Comparison of ENCODE assay signal across 9 cellular contexts in genomic region chr6:154410215-154410614, GRCh38. TPM values are rescaled to one million over a fixed set of nuclear protein-coding genes. Genes with fewer than 3 reads are reported as not detected.
DNase-seq lines count a peak whose midpoint lies in the region; TF ChIP-seq lines count a peak whose summit lies in the region.
"Had no signal": no experiment of that assay in that cellular context is flagged by ENCODE, and none has a peak within 500 bp of the region (broad histone marks: within the 10 kb centered on the region; RNA-seq: fewer than 3 reads in every experiment).

No MANE protein-coding gene starts in this region.

- DNase-seq in HFFc6 (no peak), MCF 10A (ENCODE audit: unreplicated experiment) (no peak), left kidney (ENCODE audit: low read depth, low spot score) (peak; percentile 55), superior temporal gyrus (ENCODE audit: extremely low spot score) (no peak), SW 1271 (lab: John Stamatoyannopoulos, UW) (no peak), erythroblast (lab: John Stamatoyannopoulos, UW) (no peak), foreskin fibroblast (no peak)

- intact Hi-C loops in MCF 10A (cut with micrococcal nuclease) = no loop called here

- peak overlapping the region; percentile 57 to 66 for H3K9ac ChIP-seq in stomach smooth muscle (ENCODE audit: low read length in 2 of 2)

- H3K4me1 Mint-ChIP-seq in HFFc6 (ENCODE audit: low read depth) (peaks cover 74% of the 10 kb centered on the region), MCF 10A (ENCODE audit: insufficient read depth, unreplicated experiment) (peaks cover 19% of the 10 kb centered on the region)

- H3K27ac Mint-ChIP-seq in HFFc6 = peak overlapping the region; percentile 94
- H3K27ac Mint-ChIP-seq in MCF 10A (ENCODE audit: low read depth, unreplicated experiment) = peak overlapping the region; percentile 31

- TF ChIP-seq CTCF in HFFc6 (IDR thresholded peaks at IDR 0.05) (no peak), MCF 10A (IDR thresholded peaks at IDR 0.05; ENCODE audit: unreplicated experiment) (no peak), foreskin fibroblast (IDR thresholded peaks at IDR 0.05; ENCODE audit: low read depth, low read length) (no peak)

- H3K36me3 Mint-ChIP-seq in HFFc6 (ENCODE audit: low read depth) = peaks cover 34% of the 10 kb centered on the region
- H3K36me3 Mint-ChIP-seq in MCF 10A (ENCODE audit: insufficient read depth, unreplicated experiment) = peaks cover 8% of the 10 kb centered on the region

- peak overlapping the region; percentile 82 for H3K27ac ChIP-seq in stomach smooth muscle (ENCODE audit: low read length)
- H3K27ac ChIP-seq: neutrophil had no signal

- no peaks in the 10 kb centered on the region for H3K27me3 ChIP-seq in stomach smooth muscle (ENCODE audit: control insufficient read depth in 1 of 2, insufficient read depth in 2 of 2, low read length in 2 of 2)
- H3K27me3 ChIP-seq: neutrophil had no signal

- H3K27me3 Mint-ChIP-seq in HFFc6 (ENCODE audit: insufficient read depth) = 0 out of 2 replicates have a peak, but pooled peaks cover 2% of the 10 kb centered on the region
- H3K27me3 Mint-ChIP-seq in MCF 10A (ENCODE audit: insufficient read depth, unreplicated experiment) = no peaks in the 10 kb centered on the region

- peaks cover 12 to 13% of the 10 kb centered on the region in 2 donors for H3K36me3 ChIP-seq in stomach smooth muscle (ENCODE audit: control insufficient read depth in 2 of 2, insufficient read depth in 2 of 2, low read length in 2 of 2)
- H3K36me3 ChIP-seq: neutrophil had no signal

- H3K9me3 ChIP-seq in stomach smooth muscle (ENCODE audit: control insufficient read depth in 2 of 2, low read length in 2 of 2) = no peaks in the 10 kb centered on the region
- H3K9me3 ChIP-seq: neutrophil had no signal

- H3K9me3 Mint-ChIP-seq in HFFc6 (no peaks in the 10 kb centered on the region), MCF 10A (ENCODE audit: unreplicated experiment) (no peaks in the 10 kb centered on the region)

- POLR2A ChIA-PET in MCF 10A (lab: Yijun Ruan, JAX) = interaction anchor here (0.9 kb wide), 1 partner anchor 10 kb away, joined by 3 read pairs; no protein-coding TSS in a partner anchor

- CTCF ChIA-PET in MCF 10A (lab: Yijun Ruan, JAX) = no interaction called here

- no peak for TF ChIP-seq POLR2A in erythroblast (IDR thresholded peaks at IDR 0.05; ENCODE audit: low read length)

- BruUV-seq in MCF 10A (replicated peaks; lab: Mats Ljungman, UMichigan) = no TSS peak

- H3K4me3 ChIP-seq in stomach smooth muscle (ENCODE audit: low read length in 2 of 2) = peak overlapping the region in 1 of 2 donors; percentile 35
- no peak overlapping the region for H3K4me3 ChIP-seq in foreskin fibroblast (ENCODE audit: low read depth in 1 of 2, low read length in 2 of 2)

- H3K4me3 Mint-ChIP-seq in HFFc6 (peak overlapping the region; percentile 67), MCF 10A (ENCODE audit: unreplicated experiment) (peak overlapping the region; percentile 18)

- H3K4me1 ChIP-seq in stomach smooth muscle (ENCODE audit: control insufficient read depth, insufficient read depth, low read length) = peaks cover 23% of the 10 kb centered on the region

RNA-seq across cellular contexts. Expression of gene IPCEF1, which starts 53.6 kb away (rescaled TPM):
- under 1 TPM in 1 of 6 experiments, not detected in 5; 0.31 TPM for total RNA-seq in HFFc6 (2021; fragmentation: NEBNext Ultra II Directional; extraction: Animal tissue kit (Norgen Biotek cat#: 25700))
- not detected in 2 replicates for total RNA-seq in MCF 10A (2022)
